1 cellular context compared by ENCODE assay signal in genomic region chr17:32936157-32936893, GRCh38.
TF ChIP-seq lines count a peak whose summit lies in the region.

No MANE protein-coding gene starts in this region.

TF ChIP-seq in HepG2, 621 proteins besides CTCF, POLR2A, EP300 and RAD21:
- TF ChIP-seq ZNF264 (CRISPR knock-in tag; IDR thresholded peaks at IDR 0.05) = no peak
- no peak for TF ChIP-seq EED (CRISPR knock-in tag; IDR thresholded peaks at IDR 0.05)
- no peak for TF ChIP-seq ZMAT3 (CRISPR knock-in tag; conservative IDR thresholded peaks at IDR 0.05)
- TF ChIP-seq ZSCAN31 (CRISPR knock-in tag; IDR thresholded peaks at IDR 0.05; ENCODE audit: low read depth) = no peak
- no peak for TF ChIP-seq ZNF570 (CRISPR knock-in tag; IDR thresholded peaks at IDR 0.05; ENCODE audit: borderline replicate concordance)
